In genomic region chr3:124078978-124079911, GRCh38 we compare ENCODE assay signal across 8 cellular contexts. TPM values are rescaled to one million over a fixed set of nuclear protein-coding genes. Genes with fewer than 3 reads are reported as not detected.
DNase-seq lines count a peak whose midpoint lies in the region; ATAC-seq and TF ChIP-seq lines count a peak whose summit lies in the region.

No MANE protein-coding gene starts in this region.

- peaks cover 46% of the 10 kb centered on the region for H3K27me3 ChIP-seq in OCI-LY3 (ENCODE audit: low read depth, low read length)

- no peak overlapping the region for H3K9ac ChIP-seq in OCI-LY3 (ENCODE audit: low read length)

- H3K27me3 Mint-ChIP-seq in neural crest cell (ENCODE audit: low read depth) = no peaks in the 10 kb centered on the region
- peaks cover 4% of the 10 kb centered on the region for H3K27me3 Mint-ChIP-seq in activated CD4-positive, alpha-beta memory T cell treated with anti-CD3 and anti-CD28 coated beads for 36 hours

- DNase-seq in DMS114 treated with DMSO at 0.1 percent for 48 hours (lab: John Stamatoyannopoulos, UW; ENCODE audit: unreplicated experiment) = peak; percentile 32
- peak; percentile 23 for DNase-seq in HPDE6-E6E7 (ENCODE audit: extremely low spot score)
- DNase-seq in epithelial cell of esophagus (ENCODE audit: low read depth) = peak; percentile 50
- DNase-seq in neural crest cell (ENCODE audit: low read depth, low spot score) = no peak
- DNase-seq in activated CD4-positive, alpha-beta memory T cell treated with anti-CD3 and anti-CD28 coated beads for 36 hours = no peak

- no peaks in the 10 kb centered on the region for H3K79me2 ChIP-seq in OCI-LY3 (ENCODE audit: low read length)

- H3K36me3 Mint-ChIP-seq in neural crest cell (ENCODE audit: low read depth) = no peaks in the 10 kb centered on the region
- H3K36me3 Mint-ChIP-seq in activated CD4-positive, alpha-beta memory T cell treated with anti-CD3 and anti-CD28 coated beads for 36 hours = no peaks in the 10 kb centered on the region

- H3K4me1 ChIP-seq in OCI-LY3 (ENCODE audit: low read length) = no peaks in the 10 kb centered on the region

- no peak overlapping the region for H3K4me2 ChIP-seq in OCI-LY3 (ENCODE audit: low read length)

- H3K4me3 ChIP-seq in OCI-LY3 (ENCODE audit: low read length) (no peak overlapping the region), epithelial cell of esophagus (ENCODE audit: low read length) (no peak overlapping the region)

- H3K4me1 Mint-ChIP-seq in neural crest cell = peaks cover 4% of the 10 kb centered on the region
- no peaks in the 10 kb centered on the region for H3K4me1 Mint-ChIP-seq in activated CD4-positive, alpha-beta memory T cell treated with anti-CD3 and anti-CD28 coated beads for 36 hours (ENCODE audit: low read depth)

- H3K9me3 Mint-ChIP-seq in neural crest cell = no peaks in the 10 kb centered on the region
- no peaks in the 10 kb centered on the region for H3K9me3 Mint-ChIP-seq in activated CD4-positive, alpha-beta memory T cell treated with anti-CD3 and anti-CD28 coated beads for 36 hours

- TF ChIP-seq CTCF in OCI-LY3 (IDR thresholded peaks at IDR 0.05; ENCODE audit: low read depth, low read length) = peak; percentile 63
- peak; percentile 87 for TF ChIP-seq CTCF in epithelial cell of esophagus (IDR thresholded peaks at IDR 0.05; ENCODE audit: insufficient read depth, low read depth, low read length, missing control alignments)
- peak; percentile 91 for TF ChIP-seq CTCF in neural crest cell (conservative IDR thresholded peaks at IDR 0.05)

- H4K20me1 ChIP-seq in OCI-LY3 (ENCODE audit: insufficient read depth, low read length) = no peaks in the 10 kb centered on the region

- no peaks in the 10 kb centered on the region for H3K36me3 ChIP-seq in OCI-LY3 (replicated peaks; ENCODE audit: low read depth, low read length)

- H3K4me3 Mint-ChIP-seq in neural crest cell = no peak overlapping the region
- H3K4me3 Mint-ChIP-seq in activated CD4-positive, alpha-beta memory T cell treated with anti-CD3 and anti-CD28 coated beads for 36 hours = no peak overlapping the region

- H3K9me3 ChIP-seq in OCI-LY3 (ENCODE audit: insufficient read depth, low read length) = no peaks in the 10 kb centered on the region

- H3K27ac Mint-ChIP-seq in neural crest cell (ENCODE audit: unreplicated experiment) = no peak overlapping the region
- no peak overlapping the region for H3K27ac Mint-ChIP-seq in activated CD4-positive, alpha-beta memory T cell treated with anti-CD3 and anti-CD28 coated beads for 36 hours

- no peak overlapping the region for H2AFZ ChIP-seq in OCI-LY3 (ENCODE audit: low read depth, low read length)

- no peak overlapping the region for H3K27ac ChIP-seq in OCI-LY3 (ENCODE audit: low read length)

- POLR2A ChIA-PET in activated CD4-positive, alpha-beta memory T cell treated with anti-CD3 and anti-CD28 coated beads for 36 hours (lab: Charles Lee) = no interaction called here

- ATAC-seq in esophagus mucosa (no peak), GM19455 (IDR thresholded peaks at IDR 0.05; ENCODE audit: unreplicated experiment) (no peak)

- intact Hi-C loops in activated CD4-positive, alpha-beta memory T cell treated with anti-CD3 and anti-CD28 coated beads for 36 hours (cut with micrococcal nuclease) = loop anchor here (1.0 kb wide), 1 partner anchor 63 kb away; no protein-coding TSS in a partner anchor

- CTCF ChIA-PET in activated CD4-positive, alpha-beta memory T cell treated with anti-CD3 and anti-CD28 coated beads for 36 hours (lab: Charles Lee) = interaction anchor here (0.6 to 3.4 kb wide), 16 partner anchors 9 to 427 kb away, joined by 3 to 22 read pairs (median 4); partner anchors contain the start of gene KALRN

RNA-seq across cellular contexts. Expression of gene KALRN, which starts 46.1 kb away (rescaled TPM):
- total RNA-seq in neural crest cell (40.5 and 45.4 TPM in 2 replicates), esophagus mucosa (22.0 TPM)
- total RNA-seq in activated CD4-positive, alpha-beta memory T cell treated with anti-CD3 and anti-CD28 coated beads for 36 hours = 1 to 10 TPM; 2.0 to 2.6 TPM

Comparison
In these comparisons a context has a peak if more than half of its experiments do, and no peak if none do; other contexts are left out.
1. DNase-seq: peak in DMS114 treated with DMSO at 0.1 percent for 48 hours (single experiment), HPDE6-E6E7 (single experiment) and epithelial cell of esophagus (single experiment); none in neural crest cell (single experiment) and activated CD4-positive, alpha-beta memory T cell treated with anti-CD3 and anti-CD28 coated beads for 36 hours (single experiment).
2. Peak in every context shown above with its lines, with median percentiles within 50 percentile points of each other: CTCF ChIP-seq.